ENCODE assay signal across 8 cellular contexts in the genomic region with DNA sequence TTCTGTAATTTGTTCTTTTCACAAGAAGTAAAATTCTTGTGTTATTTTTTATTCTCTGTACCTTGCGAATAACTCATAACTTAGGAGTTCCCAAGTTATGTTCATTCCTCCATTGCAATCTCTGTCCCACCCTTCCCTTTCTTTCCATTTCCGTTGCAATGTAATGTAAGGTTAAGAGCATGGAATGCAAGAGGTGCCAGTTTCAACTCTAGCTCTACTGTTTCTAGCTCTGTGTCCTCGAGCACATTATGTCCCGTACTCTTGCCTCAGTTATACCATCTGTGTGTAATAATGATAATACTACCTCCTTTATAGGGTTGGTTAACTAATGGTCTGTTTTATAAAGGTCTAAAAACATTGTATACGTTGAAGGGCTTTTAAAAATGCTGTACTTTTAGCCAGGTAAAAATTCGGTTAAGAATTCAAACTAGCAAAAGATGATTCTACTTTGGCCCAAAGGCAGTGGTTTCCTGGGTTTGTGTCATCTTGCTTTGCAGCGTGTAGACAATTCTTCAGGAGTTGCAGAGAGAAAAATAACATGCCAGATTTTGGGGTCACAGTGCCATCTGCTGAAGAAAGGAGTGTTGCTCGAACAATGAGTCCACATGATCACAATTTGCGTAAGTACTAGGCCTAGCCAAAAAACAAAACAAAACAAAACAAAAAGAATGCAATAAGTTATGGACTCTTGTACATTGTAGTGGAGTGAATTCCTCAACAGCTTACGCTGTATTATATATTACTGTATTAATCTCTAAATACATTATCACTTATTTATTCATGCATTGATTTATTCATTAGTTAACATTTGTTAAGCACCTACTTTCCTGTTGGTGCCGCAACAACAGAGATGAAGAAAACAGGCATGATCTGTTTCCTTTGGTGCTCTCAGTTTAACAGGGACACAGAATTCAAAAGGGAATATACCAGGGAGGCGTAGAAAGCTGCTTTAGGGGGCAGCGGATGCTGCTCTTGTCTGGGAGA. TPM values are rescaled to one million over a fixed set of nuclear protein-coding genes. Genes with fewer than 3 reads are reported as not detected.
DNase-seq lines count a peak whose midpoint lies in the region; ATAC-seq and TF ChIP-seq lines count a peak whose summit lies in the region.

No MANE protein-coding gene starts in this region.

- no peaks in the 10 kb centered on the region for H3K27me3 ChIP-seq in foreskin keratinocyte

- TF ChIP-seq CTCF in AG09319 (IDR thresholded peaks at IDR 0.05; ENCODE audit: low read depth, low read length), result peak; percentile 56
- peak; percentile 95 for TF ChIP-seq CTCF in foreskin keratinocyte (conservative IDR thresholded peaks at IDR 0.05)
- no peak for TF ChIP-seq CTCF in GM20000 (IDR thresholded peaks at IDR 0.05; ENCODE audit: extremely low read depth, missing control alignments)

- peaks cover 11% of the 10 kb centered on the region for H3K4me1 ChIP-seq in foreskin keratinocyte

- DNase-seq in AG09319 (ENCODE audit: extremely low read depth, low read depth) (peak; percentile 49), HK-2 (ENCODE audit: unreplicated experiment) (peak; percentile 56), RPMI8226 (peak; percentile 34), foreskin keratinocyte (peak in 1 of 2 donors; percentile 72), GM20000 (ENCODE audit: low spot score) (no peak), NCI-H2227 (lab: John Stamatoyannopoulos, UW; ENCODE audit: unreplicated experiment) (no peak), D341Med (ENCODE audit: low spot score) (no peak), inferior parietal cortex (ENCODE audit: extremely low spot score) (no peak)

- H3K27ac ChIP-seq in foreskin keratinocyte, result no peak overlapping the region

- peak; percentile 39 for ATAC-seq in foreskin keratinocyte

RNA-seq across cellular contexts. Expression of a gene that starts 10.0 kb away (rescaled TPM):
- 49.4 and 53.2 TPM in 2 replicates for total RNA-seq in foreskin keratinocyte
- polyA plus RNA-seq in foreskin keratinocyte, result 61.8 and 69.1 TPM in 2 replicates

RNA-seq across cellular contexts. Expression of a gene that starts 24.1 kb away (rescaled TPM):
- 1.4 and 2.3 TPM in 2 replicates for total RNA-seq in foreskin keratinocyte
- 0.58 and 0.63 TPM in 2 replicates for polyA plus RNA-seq in foreskin keratinocyte

Comparison
In these comparisons a context has a peak if more than half of its experiments do, and no peak if none do; other contexts are left out.
1. DNase-seq: peak in AG09319 (single experiment), HK-2 (single experiment) and RPMI8226 (single experiment); none in GM20000 (single experiment), NCI-H2227 (single experiment), D341Med (single experiment) and inferior parietal cortex (single experiment).